ENCODE assay signal across 9 cellular contexts in the genomic region with DNA sequence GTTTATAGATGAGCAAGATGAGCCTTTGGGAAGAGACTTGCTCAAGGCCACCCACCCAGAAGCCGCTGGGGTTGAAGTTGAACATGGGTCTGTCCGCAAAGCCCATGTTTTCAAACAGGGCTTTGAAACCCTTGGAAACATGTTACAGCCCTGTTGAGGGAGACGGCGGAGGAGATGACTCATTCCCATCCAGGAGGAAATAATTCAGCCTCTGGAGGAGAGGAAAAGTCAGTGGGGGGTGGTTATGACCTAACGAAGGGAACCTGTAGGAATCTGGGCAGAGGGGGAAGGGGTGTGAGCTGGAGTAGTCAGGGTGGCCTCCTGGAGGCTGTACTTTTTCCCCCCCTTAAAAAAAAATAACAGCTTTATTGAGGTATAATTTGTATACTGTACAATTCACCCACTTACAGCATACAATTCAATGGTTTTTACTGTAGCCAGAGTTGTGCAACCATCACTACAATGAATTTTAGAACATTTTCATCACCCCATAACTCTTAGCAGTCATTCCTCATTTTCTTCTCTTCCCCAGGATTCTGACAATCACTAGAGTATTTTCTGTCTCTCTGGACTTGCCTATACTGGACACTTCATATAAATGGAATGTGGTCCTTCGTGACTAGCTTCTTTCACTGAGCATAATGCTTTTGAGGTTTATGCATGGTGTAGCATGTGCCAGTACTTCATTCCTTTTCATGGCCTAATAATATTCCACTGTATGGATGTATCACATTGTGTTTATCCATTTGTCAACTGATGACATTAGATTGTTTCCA.
DNase-seq lines count a peak whose midpoint lies in the region; ATAC-seq lines count a peak whose summit lies in the region.
"Had no signal": no experiment of that assay in that cellular context is flagged by ENCODE, and none has a peak within 500 bp of the region (broad histone marks: within the 10 kb centered on the region; RNA-seq: fewer than 3 reads in every experiment).

No MANE protein-coding gene starts in this region.

- DNase-seq in DMS153 (lab: John Stamatoyannopoulos, UW) (peak; percentile 36), DMS153 treated with DMSO at 0.1 percent for 48 hours (lab: John Stamatoyannopoulos, UW; ENCODE audit: unreplicated experiment) (no peak), amniotic epithelial cell (ENCODE audit: low read depth) (peak; percentile 96), islet precursor cell (peak; percentile 90), stromal cell of bone marrow (ENCODE audit: low read depth) (peak; percentile 93), NCI-H446 (lab: John Stamatoyannopoulos, UW) (no peak), DMS79 (lab: John Stamatoyannopoulos, UW) (no peak)
- no peak for DNase-seq in stimulated activated naive CD8-positive, alpha-beta T cell treated with anti-CD3 and anti-CD28 coated beads, Interleukin-15, amount 100 ng/mL, for 72 hours
- DNase-seq: GOT3 had no signal

- no peak overlapping the region for H3K4me3 Mint-ChIP-seq in stimulated activated naive CD8-positive, alpha-beta T cell treated with anti-CD3 and anti-CD28 coated beads, Interleukin-15, amount 100 ng/mL, for 72 hours

- no peaks in the 10 kb centered on the region for H3K9me3 Mint-ChIP-seq in stimulated activated naive CD8-positive, alpha-beta T cell treated with anti-CD3 and anti-CD28 coated beads, Interleukin-15, amount 100 ng/mL, for 72 hours

- no peak for ATAC-seq in stimulated activated naive CD8-positive, alpha-beta T cell treated with anti-CD3 and anti-CD28 coated beads, Interleukin-15, amount 100 ng/mL, for 72 hours

- no peaks in the 10 kb centered on the region for H3K27me3 Mint-ChIP-seq in stimulated activated naive CD8-positive, alpha-beta T cell treated with anti-CD3 and anti-CD28 coated beads, Interleukin-15, amount 100 ng/mL, for 72 hours

- H3K4me1 Mint-ChIP-seq in stimulated activated naive CD8-positive, alpha-beta T cell treated with anti-CD3 and anti-CD28 coated beads, Interleukin-15, amount 100 ng/mL, for 72 hours, result peaks cover 54% of the 10 kb centered on the region

- no peak overlapping the region for H3K27ac Mint-ChIP-seq in stimulated activated naive CD8-positive, alpha-beta T cell treated with anti-CD3 and anti-CD28 coated beads, Interleukin-15, amount 100 ng/mL, for 72 hours

Comparison
In these comparisons a context has a peak if more than half of its experiments do, and no peak if none do; other contexts are left out.
1. DNase-seq: peak in DMS153 (single experiment), amniotic epithelial cell (single experiment), islet precursor cell (single experiment) and stromal cell of bone marrow (single experiment); none in DMS153 treated with DMSO at 0.1 percent for 48 hours (single experiment), stimulated activated naive CD8-positive, alpha-beta T cell treated with anti-CD3 and anti-CD28 coated beads, Interleukin-15, amount 100 ng/mL, for 72 hours (0 of 2), NCI-H446 (0 of 2) and DMS79 (single experiment).